Comparison of ENCODE assay signal across 27 cellular contexts in the genomic region with DNA sequence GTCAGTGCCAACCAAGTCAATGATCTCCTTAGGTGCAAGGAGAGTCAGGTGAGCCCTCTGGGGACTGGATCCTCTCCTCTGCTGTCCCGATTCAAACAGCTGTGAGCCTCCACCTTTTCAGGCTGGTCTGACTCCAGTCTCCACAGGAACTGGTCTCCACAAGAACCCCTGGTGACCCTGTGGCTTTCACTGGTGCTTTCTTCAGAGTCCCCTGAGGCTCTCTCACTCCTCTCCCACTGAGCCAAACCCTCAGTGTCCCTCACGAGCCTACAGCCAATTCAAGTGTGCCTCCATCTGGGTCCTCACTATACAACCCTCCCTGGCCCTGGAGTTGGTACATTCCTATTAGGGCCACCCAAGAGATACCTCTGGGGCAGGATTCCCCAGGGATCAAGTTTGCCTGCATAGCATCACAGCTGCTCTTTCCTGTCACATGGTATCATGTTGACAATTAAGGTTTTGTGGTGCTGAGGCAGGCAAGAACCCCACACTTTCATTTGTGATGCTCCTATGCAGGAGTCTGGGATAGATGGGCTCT. TPM values are rescaled to one million over a fixed set of nuclear protein-coding genes. Genes with fewer than 3 reads are reported as not detected.
A peak's percentile ranks its signal among the peaks of the same experiment; 100 is the strongest.
DNase-seq lines count a peak whose midpoint lies in the region; ATAC-seq and TF ChIP-seq lines count a peak whose summit lies in the region.
"Had no signal": no experiment of that assay in that cellular context is flagged by ENCODE, and none has a peak within 500 bp of the region (broad histone marks: within the 10 kb centered on the region; RNA-seq: fewer than 3 reads in every experiment).

No MANE protein-coding gene starts in this region.

- no peak overlapping the region for H2AK5ac ChIP-seq in trophoblast cell (ENCODE audit: low read length)

- no peaks in the 10 kb centered on the region for H3K36me3 ChIP-seq in Karpas-422 (ENCODE audit: insufficient read depth, low read length)
- H3K36me3 ChIP-seq in SJCRH30 = no peaks in the 10 kb centered on the region
- H3K36me3 ChIP-seq in trophoblast cell (ENCODE audit: control insufficient read depth in 1 of 2, insufficient read depth in 2 of 2, low read length in 2 of 2) = no peaks in the 10 kb centered on the region
- H3K36me3 ChIP-seq: MG63 had no signal

- no peaks in the 10 kb centered on the region for H4K20me1 ChIP-seq in Karpas-422 (ENCODE audit: insufficient read depth, low read depth, low read length)

- H3K27me3 ChIP-seq in Karpas-422 (ENCODE audit: low read length) (no peaks in the 10 kb centered on the region), SJCRH30 (no peaks in the 10 kb centered on the region), trophoblast cell (ENCODE audit: insufficient read depth, low read length) (peaks cover 11% of the 10 kb centered on the region)
- H3K27me3 ChIP-seq: MG63 had no signal

- H3K14ac ChIP-seq in trophoblast cell (ENCODE audit: low read length) = no peak overlapping the region

- H3K36me3 Mint-ChIP-seq in endothelial cell (ENCODE audit: low read depth, unreplicated experiment) = no peaks in the 10 kb centered on the region
- no peaks in the 10 kb centered on the region for H3K36me3 Mint-ChIP-seq in activated CD8-positive, alpha-beta memory T cell treated with anti-CD3 and anti-CD28 coated beads, Interleukin-2, amount 10 ng/mL, durations not matched to agents 7 days and 5 days

- H3K4me3 Mint-ChIP-seq in endothelial cell (ENCODE audit: unreplicated experiment) = no peak overlapping the region
- H3K4me3 Mint-ChIP-seq in activated CD8-positive, alpha-beta memory T cell treated with anti-CD3 and anti-CD28 coated beads, Interleukin-2, amount 10 ng/mL, durations not matched to agents 7 days and 5 days = no peak overlapping the region
- H3K4me3 Mint-ChIP-seq: CD4-positive, alpha-beta T cell; T-helper 17 cell had no signal

- H2BK5ac ChIP-seq in trophoblast cell (ENCODE audit: low read depth, low read length, poor library complexity) = no peak overlapping the region

- H3K79me2 ChIP-seq in Karpas-422 (ENCODE audit: low read length) (no peaks in the 10 kb centered on the region), trophoblast cell (ENCODE audit: control insufficient read depth, insufficient read depth, low read length, poor library complexity) (no peaks in the 10 kb centered on the region)

- H3K9me3 ChIP-seq in Karpas-422 (ENCODE audit: low read length) (no peaks in the 10 kb centered on the region), SJCRH30 (replicated peaks) (no peaks in the 10 kb centered on the region), trophoblast cell (ENCODE audit: insufficient read depth, low read depth, low read length) (no peaks in the 10 kb centered on the region)
- H3K9me3 ChIP-seq: MG63 had no signal

- H3K9me3 Mint-ChIP-seq in endothelial cell (ENCODE audit: unreplicated experiment) = no peaks in the 10 kb centered on the region
- H3K9me3 Mint-ChIP-seq in activated CD8-positive, alpha-beta memory T cell treated with anti-CD3 and anti-CD28 coated beads, Interleukin-2, amount 10 ng/mL, durations not matched to agents 7 days and 5 days (ENCODE audit: low read depth) = no peaks in the 10 kb centered on the region
- H3K9me3 Mint-ChIP-seq: CD4-positive, alpha-beta T cell had no signal

- no peak for ATAC-seq in activated CD8-positive, alpha-beta memory T cell treated with anti-CD3 and anti-CD28 coated beads, Interleukin-2, amount 10 ng/mL, durations not matched to agents 7 days and 5 days
- ATAC-seq: Panc1, SK-N-SH treated with all-trans-retinoic acid at 6 μM for 48 hours, T-helper 17 cell had no signal

- no peak overlapping the region for H4K91ac ChIP-seq in trophoblast cell (ENCODE audit: low read depth, low read length)

- H3K4ac ChIP-seq in trophoblast cell (ENCODE audit: low read depth, low read length) = no peak overlapping the region

- H2BK12ac ChIP-seq in trophoblast cell (ENCODE audit: low read length) = no peak overlapping the region

- CTCF ChIA-PET in activated CD8-positive, alpha-beta memory T cell treated with anti-CD3 and anti-CD28 coated beads, Interleukin-2, amount 10 ng/mL, durations not matched to agents 7 days and 5 days (lab: Charles Lee) = no interaction called here

- no peak overlapping the region for H3K18ac ChIP-seq in trophoblast cell (ENCODE audit: low read length)

- WGBS in trophoblast cell (ENCODE audit: extremely low coverage, insufficient coverage, insufficient read length) = no CpG with 5 or more reads among the region's 2 CpGs

- H3K4me1 Mint-ChIP-seq in endothelial cell (ENCODE audit: unreplicated experiment) = peaks cover 9% of the 10 kb centered on the region
- no peaks in the 10 kb centered on the region for H3K4me1 Mint-ChIP-seq in activated CD8-positive, alpha-beta memory T cell treated with anti-CD3 and anti-CD28 coated beads, Interleukin-2, amount 10 ng/mL, durations not matched to agents 7 days and 5 days
- H3K4me1 Mint-ChIP-seq: T-helper 17 cell had no signal

- no peak overlapping the region for H3K27ac Mint-ChIP-seq in endothelial cell (ENCODE audit: unreplicated experiment)
- H3K27ac Mint-ChIP-seq in activated CD8-positive, alpha-beta memory T cell treated with anti-CD3 and anti-CD28 coated beads, Interleukin-2, amount 10 ng/mL, durations not matched to agents 7 days and 5 days = no peak overlapping the region
- H3K27ac Mint-ChIP-seq: CD4-positive, alpha-beta T cell; T-helper 17 cell had no signal

- H4K8ac ChIP-seq in trophoblast cell (ENCODE audit: low read depth, low read length) = no peak overlapping the region

- H3K9ac ChIP-seq in Karpas-422 (ENCODE audit: low read length) (no peak overlapping the region), trophoblast cell (ENCODE audit: low read length) (no peak overlapping the region)

- H3K27ac ChIP-seq in Karpas-422 (ENCODE audit: low read length) = no peak overlapping the region
- H3K27ac ChIP-seq in SJCRH30 = no peak overlapping the region
- H3K27ac ChIP-seq in trophoblast cell (ENCODE audit: low read depth, low read length) = no peak overlapping the region
- H3K27ac ChIP-seq: 22Rv1, RWPE1 had no signal

- H3K4me2 ChIP-seq in Karpas-422 (ENCODE audit: low read depth, low read length, poor library complexity, severe bottlenecking) (no peak overlapping the region), trophoblast cell (ENCODE audit: low read length) (no peak overlapping the region)

- no peak overlapping the region for H4K12ac ChIP-seq in trophoblast cell (ENCODE audit: low read depth, low read length)

- H3K27me3 Mint-ChIP-seq in endothelial cell (ENCODE audit: unreplicated experiment) = peaks cover 8% of the 10 kb centered on the region
- H3K27me3 Mint-ChIP-seq in activated CD8-positive, alpha-beta memory T cell treated with anti-CD3 and anti-CD28 coated beads, Interleukin-2, amount 10 ng/mL, durations not matched to agents 7 days and 5 days = peaks cover 27% of the 10 kb centered on the region

- no peaks in the 10 kb centered on the region for H3K9me2 ChIP-seq in Karpas-422 (replicated peaks; ENCODE audit: insufficient read depth, low read length)

- H2BK120ac ChIP-seq in trophoblast cell (ENCODE audit: insufficient read depth, low read length, poor library complexity) = no peak overlapping the region

- no peak overlapping the region for H2AFZ ChIP-seq in Karpas-422 (ENCODE audit: low read length)
- H2AFZ ChIP-seq in trophoblast cell (ENCODE audit: insufficient read depth, low read length, poor library complexity) = no peak overlapping the region

- H3K4me1 ChIP-seq in Karpas-422 (ENCODE audit: low read length) = peaks cover 7% of the 10 kb centered on the region
- H3K4me1 ChIP-seq in SJCRH30 = peaks cover 4% of the 10 kb centered on the region; the same call in 1 of the 2 replicates
- H3K4me1 ChIP-seq in trophoblast cell (ENCODE audit: control insufficient read depth in 1 of 2, insufficient read depth in 2 of 2, low read length in 2 of 2) = peaks cover 0 to 4% of the 10 kb centered on the region in 2 experiments

- no peak overlapping the region for H3K23ac ChIP-seq in trophoblast cell (ENCODE audit: low read length)

- DNase-seq in NCI-H2171 treated with DMSO at 0.1 percent for 48 hours (lab: John Stamatoyannopoulos, UW) (peak; percentile 20), NCI-H2171 (lab: John Stamatoyannopoulos, UW) (no peak), Karpas-422 (peak; percentile 53), SJCRH30 (peak; percentile 76 to 79), trophoblast cell (no peak), NK-92 (lab: John Stamatoyannopoulos, UW; ENCODE audit: unreplicated experiment) (no peak), endothelial cell (ENCODE audit: low spot score) (no peak)
- no peak for DNase-seq in activated CD8-positive, alpha-beta memory T cell treated with anti-CD3 and anti-CD28 coated beads, Interleukin-2, amount 10 ng/mL, durations not matched to agents 7 days and 5 days
- DNase-seq: ACHN; CD4-positive, alpha-beta T cell; DMS53; GDM1; H7; KBM-7; MG63; NCI-H1048; NCI-H1694; NCI-H2029 treated with DMSO at 0.1 percent for 48 hours; NCI-H345; NCI-H510A treated with DMSO at 0.1 percent for 48 hours; NK-92 treated with Interleukin-12 subunit alpha and Interleukin-12 subunit beta, amount 100 ng/mL, for 24 hours; SIG-M5; T-helper 17 cell had no signal

- no peak for TF ChIP-seq CTCF in endothelial cell (IDR thresholded peaks at IDR 0.05; ENCODE audit: unreplicated experiment)

- H3K4me3 ChIP-seq in Karpas-422 (ENCODE audit: low read length) (no peak overlapping the region), SJCRH30 (no peak overlapping the region), trophoblast cell (ENCODE audit: low read depth, low read length) (peak overlapping the region; percentile 36)
- H3K4me3 ChIP-seq: MG63 had no signal

- no peaks in the 10 kb centered on the region for H3K79me1 ChIP-seq in trophoblast cell (ENCODE audit: low read length)

RNA-seq across cellular contexts. Expression of a gene that starts 5.2 kb away (rescaled TPM):
- total RNA-seq in Karpas-422 (2014; rRNA removed; shearing (Covaris generic); ENCODE audit: low replicate concordance) = not detected in 2 replicates
- total RNA-seq in SJCRH30 (2014; rRNA removed; shearing (Covaris generic)) = 0.32 TPM in 1 of 2 replicates, not detected in the other
- polyA plus RNA-seq in trophoblast cell (2013) = 3.6 and 4.0 TPM in 2 replicates
- total RNA-seq in endothelial cell (ENCODE audit: unreplicated experiment) = 0.69 TPM
- not detected for total RNA-seq in activated CD8-positive, alpha-beta memory T cell treated with anti-CD3 and anti-CD28 coated beads, Interleukin-2, amount 10 ng/mL, durations not matched to agents 7 days and 5 days
- total RNA-seq: CD4-positive, alpha-beta T cell; T-helper 17 cell had no signal

Comparison
In these comparisons a context has a peak if more than half of its experiments do, and no peak if none do; other contexts are left out.
1. DNase-seq: peak in NCI-H2171 treated with DMSO at 0.1 percent for 48 hours (single experiment), Karpas-422 (single experiment) and SJCRH30 (2 of 2); none in NCI-H2171 (single experiment), trophoblast cell (0 of 2), NK-92 (single experiment), endothelial cell (single experiment) and activated CD8-positive, alpha-beta memory T cell treated with anti-CD3 and anti-CD28 coated beads, Interleukin-2, amount 10 ng/mL, durations not matched to agents 7 days and 5 days (single experiment).